In the genomic region with DNA sequence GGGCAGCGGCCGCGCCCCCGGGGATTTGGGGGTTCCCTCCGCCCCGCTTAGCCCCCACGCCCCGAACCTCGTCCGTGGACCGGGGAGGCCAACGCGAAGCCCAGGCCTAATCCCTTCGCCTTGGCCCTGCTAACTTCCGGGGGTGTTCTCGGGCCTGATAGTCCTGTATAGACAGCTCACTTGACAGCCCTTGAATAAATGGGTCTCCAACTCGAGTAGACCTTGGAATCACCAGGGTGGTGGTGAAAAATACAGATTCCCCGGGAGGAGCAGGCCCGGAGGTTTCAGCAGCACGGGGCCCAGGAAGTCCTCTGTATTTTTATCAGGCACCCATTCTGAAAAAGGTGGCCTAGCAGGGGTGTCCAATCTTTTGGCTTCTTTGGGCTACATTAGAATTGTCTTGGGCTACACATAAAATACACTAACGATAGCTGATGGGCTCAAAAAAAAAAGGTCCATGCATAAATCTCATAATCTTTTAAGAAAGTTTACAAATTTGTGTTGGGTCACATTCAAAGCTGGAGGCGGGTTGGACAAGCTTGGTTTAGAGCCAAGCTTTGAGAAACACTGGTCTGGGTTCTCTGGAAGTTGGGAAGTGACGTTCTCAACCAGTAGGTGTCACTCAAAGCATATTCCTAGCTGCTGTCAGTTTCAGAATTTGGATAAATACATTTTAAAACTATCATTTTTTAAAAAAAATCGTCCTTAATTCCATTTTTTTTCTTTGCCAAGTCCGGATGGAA, we compare ENCODE assay signal across 8 cellular contexts.
DNase-seq lines count a peak whose midpoint lies in the region; ATAC-seq and TF ChIP-seq lines count a peak whose summit lies in the region.

No MANE protein-coding gene starts in this region.

- peak overlapping the region in 1 of 3 donors; percentile 1 for H3K27ac Mint-ChIP-seq in CD4-positive, CD25-positive, alpha-beta regulatory T cell
- H3K27ac Mint-ChIP-seq in endodermal cell: peak overlapping the region; percentile 75

- H3K36me3 Mint-ChIP-seq in CD4-positive, CD25-positive, alpha-beta regulatory T cell: no peaks in the 10 kb centered on the region
- H3K36me3 Mint-ChIP-seq in endodermal cell (ENCODE audit: low read depth): no peaks in the 10 kb centered on the region

- H3K9ac ChIP-seq in endodermal cell (ENCODE audit: extremely low read depth, low read length, poor library complexity, severe bottlenecking): no peak overlapping the region

- peaks cover 28% of the 10 kb centered on the region for H3K27me3 Mint-ChIP-seq in CD4-positive, CD25-positive, alpha-beta regulatory T cell
- H3K27me3 Mint-ChIP-seq in endodermal cell (ENCODE audit: insufficient read depth): peaks cover 4% of the 10 kb centered on the region

- no peaks in the 10 kb centered on the region for H3K9me3 ChIP-seq in CD4-positive, CD25-positive, alpha-beta regulatory T cell (ENCODE audit: control insufficient read depth in 2 of 2, low read length in 2 of 2)
- no peaks in the 10 kb centered on the region for H3K9me3 ChIP-seq in endodermal cell (ENCODE audit: control insufficient read depth, low read length)

- peak overlapping the region; percentile 70 to 94 (median 78) for H3K4me3 Mint-ChIP-seq in CD4-positive, CD25-positive, alpha-beta regulatory T cell
- H3K4me3 Mint-ChIP-seq in endodermal cell: peak overlapping the region; percentile 74

- no peaks in the 10 kb centered on the region for H3K4me1 ChIP-seq in CD4-positive, CD25-positive, alpha-beta regulatory T cell (ENCODE audit: control insufficient read depth, insufficient read depth, low read length, poor library complexity, severe bottlenecking)
- peaks cover 7% of the 10 kb centered on the region for H3K4me1 ChIP-seq in endodermal cell (ENCODE audit: control insufficient read depth, insufficient read depth, low read length)

- peak; percentile 35 to 38 for ATAC-seq in CD4-positive, CD25-positive, alpha-beta regulatory T cell (ENCODE audit: low read depth in 2 of 2)
- ATAC-seq in GM18873 (IDR thresholded peaks at IDR 0.05; ENCODE audit: low FRiP score, unreplicated experiment): peak; percentile 51
- ATAC-seq in HG03135 (IDR thresholded peaks at IDR 0.05; ENCODE audit: unreplicated experiment): peak; percentile 42

- TF ChIP-seq CTCF in WI38 (IDR thresholded peaks at IDR 0.05; ENCODE audit: low read depth, low read length) (peak; percentile 49), endodermal cell (conservative IDR thresholded peaks at IDR 0.05) (peak; percentile 89)

- peaks cover 19% of the 10 kb centered on the region for H3K27me3 ChIP-seq in CD4-positive, CD25-positive, alpha-beta regulatory T cell (ENCODE audit: control insufficient read depth, insufficient read depth, low read length)
- no peaks in the 10 kb centered on the region for H3K27me3 ChIP-seq in endodermal cell (ENCODE audit: control insufficient read depth, insufficient read depth, low read length, poor library complexity, severe bottlenecking)

- WGBS in endodermal cell (ENCODE audit: insufficient coverage in 1 of 2, insufficient read length in 1 of 2), 2 experiments: 19 to 22% methylated on average over 9 to 25 of the region's 25 CpGs

- H3K27ac ChIP-seq in CD4-positive, CD25-positive, alpha-beta regulatory T cell (ENCODE audit: insufficient read depth, low read length, poor library complexity, severe bottlenecking): no peak overlapping the region
- no peak overlapping the region for H3K27ac ChIP-seq in endodermal cell (ENCODE audit: low read depth, low read length)
- H3K27ac ChIP-seq in temporal lobe (ENCODE audit: low read depth, low read length): peak overlapping the region; percentile 58

- H3K4me1 Mint-ChIP-seq in CD4-positive, CD25-positive, alpha-beta regulatory T cell: peaks cover 4 to 16% (median 7%) of the 10 kb centered on the region in 4 donors
- H3K4me1 Mint-ChIP-seq in endodermal cell: peaks cover 28% of the 10 kb centered on the region

- H3K4me3 ChIP-seq in CD4-positive, CD25-positive, alpha-beta regulatory T cell (ENCODE audit: low read depth, low read length): no peak overlapping the region
- H3K4me3 ChIP-seq in WI38 (ENCODE audit: low read depth, low read length) (peak overlapping the region; percentile 52), endodermal cell (ENCODE audit: low read length) (no peak overlapping the region)

- no peaks in the 10 kb centered on the region for H3K36me3 ChIP-seq in CD4-positive, CD25-positive, alpha-beta regulatory T cell (ENCODE audit: control insufficient read depth, insufficient read depth, low read length)
- H3K36me3 ChIP-seq in endodermal cell (ENCODE audit: control insufficient read depth, insufficient read depth, low read length): no peaks in the 10 kb centered on the region

- H3K9me3 Mint-ChIP-seq in CD4-positive, CD25-positive, alpha-beta regulatory T cell: peaks cover 0 to 2% (median 0%) of the 10 kb centered on the region in 7 donors
- H3K9me3 Mint-ChIP-seq in endodermal cell: no peaks in the 10 kb centered on the region

- DNase-seq in CD4-positive, CD25-positive, alpha-beta regulatory T cell: peak in 2 of 3 donors; percentile 22 to 63
- DNase-seq in NCI-H2171 treated with DMSO at 0.1 percent for 48 hours (lab: John Stamatoyannopoulos, UW) (peak; percentile 92), endodermal cell (peak; percentile 76), medulla oblongata (ENCODE audit: extremely low spot score) (peak; percentile 96)

Comparison
In these comparisons a context has a peak if more than half of its experiments do, and no peak if none do; other contexts are left out.
1. DNase-seq: peak in every context shown above with its lines; median percentile 96 in medulla oblongata; 92 in NCI-H2171 treated with DMSO at 0.1 percent for 48 hours; 76 in endodermal cell; 42 in CD4-positive, CD25-positive, alpha-beta regulatory T cell.